Comparison of ENCODE assay signal across 33 cellular contexts in the genomic region with DNA sequence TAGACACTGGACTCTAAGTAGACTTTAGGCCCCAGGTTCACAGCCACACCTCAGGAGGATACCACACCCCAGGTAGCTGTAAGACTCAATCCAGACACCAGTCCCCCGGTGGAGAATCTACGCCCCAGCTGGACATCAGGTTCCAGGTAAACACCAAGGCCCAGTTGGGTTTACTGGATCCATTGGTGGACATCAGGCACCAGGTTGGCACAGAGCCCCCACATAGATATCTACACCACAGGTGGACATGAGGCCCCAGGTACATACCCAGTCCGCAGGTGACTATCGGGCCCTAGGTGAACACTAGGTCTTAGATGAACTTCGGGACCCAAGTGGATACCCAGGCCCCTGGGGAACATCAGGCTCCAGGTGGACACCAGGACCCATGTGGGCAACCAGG.
"Had no signal": no experiment of that assay in that cellular context is flagged by ENCODE, and none has a peak within 500 bp of the region (broad histone marks: within the 10 kb centered on the region; RNA-seq: fewer than 3 reads in every experiment).

No MANE protein-coding gene starts in this region.

- H3K4me3 ChIP-seq: left lung, lower lobe of right lung, neural progenitor cell, ovary, prostate gland, skin epidermis, suprapubic skin, thoracic aorta, tibial artery, upper lobe of right lung had no signal

- H2AFZ ChIP-seq: neural progenitor cell had no signal

- H3K27me3 ChIP-seq: left lung, neural progenitor cell, neutrophil, ovary, suprapubic skin, tibial artery, upper lobe of right lung had no signal

- DNase-seq: hippocampal formation; kidney; left colon; left lung; lower lobe of right lung; mammary epithelial cell; mesenchymal stem cell; naive B cell; natural killer cell; nephron progenitor cell; occipital lobe; ovary; retina; right cardiac atrium; stimulated activated CD4-positive, alpha-beta T cell treated with anti-CD3 and anti-CD28 coated beads, Interleukin-12 subunit alpha, Interleukin-12 subunit beta, amount 100 ng/mL, for 4 hours; stimulated activated CD4-positive, alpha-beta T cell treated with anti-CD3 and anti-CD28 coated beads, Interleukin-15, amount 100 ng/mL, for 24 hours; stimulated activated CD4-positive, alpha-beta T cell treated with anti-CD3 and anti-CD28 coated beads, Interleukin-2, amount 100 ng/mL, for 24 hours; stimulated activated CD4-positive, alpha-beta T cell treated with anti-CD3 and anti-CD28 coated beads, Interleukin-4, amount 100 ng/mL, for 1 hour; stimulated activated naive CD4-positive, alpha-beta T cell; tibial artery; trophoblast cell; upper lobe of right lung had no signal

- H3K36me3 Mint-ChIP-seq: mesothelial cell of epicardium; naive B cell; natural killer cell; neural progenitor cell; stimulated activated effector memory CD8-positive, alpha-beta T cell treated with anti-CD3 and anti-CD28 coated beads, Interleukin-12 subunit alpha, Interleukin-12 subunit beta, amount 100 ng/mL, for 72 hours had no signal

- H3K27ac Mint-ChIP-seq: mesothelial cell of epicardium; naive B cell; natural killer cell; nephron progenitor cell; neural progenitor cell; stimulated activated effector memory CD8-positive, alpha-beta T cell treated with anti-CD3 and anti-CD28 coated beads, Interleukin-12 subunit alpha, Interleukin-12 subunit beta, amount 100 ng/mL, for 72 hours; stimulated activated naive CD8-positive, alpha-beta T cell treated with anti-CD3 and anti-CD28 coated beads, Interleukin-15, Interleukin-2, amounts not matched to agents 100 ng/mL and 50 ng/mL, for 24 hours had no signal

- H3K4me3 Mint-ChIP-seq: mesothelial cell of epicardium; naive B cell; natural killer cell; nephron progenitor cell; neural progenitor cell; stimulated activated effector memory CD8-positive, alpha-beta T cell treated with anti-CD3 and anti-CD28 coated beads, Interleukin-12 subunit alpha, Interleukin-12 subunit beta, amount 100 ng/mL, for 72 hours; stimulated activated naive CD8-positive, alpha-beta T cell treated with anti-CD3 and anti-CD28 coated beads, Interleukin-15, Interleukin-2, amounts not matched to agents 100 ng/mL and 50 ng/mL, for 24 hours had no signal

- H3K36me3 ChIP-seq: left lung, lower lobe of right lung, neural progenitor cell, neutrophil, ovary, prostate gland, suprapubic skin, thoracic aorta, tibial artery, upper lobe of right lung had no signal

- ATAC-seq: left colon; left lung; lower lobe of right lung; natural killer cell; right cardiac atrium; sciatic nerve; stimulated activated effector memory CD8-positive, alpha-beta T cell treated with anti-CD3 and anti-CD28 coated beads, Interleukin-12 subunit alpha, Interleukin-12 subunit beta, amount 100 ng/mL, for 72 hours; upper lobe of right lung had no signal

- H3K9ac ChIP-seq: neural progenitor cell had no signal

- H3K4me1 ChIP-seq: left lung, lower lobe of right lung, neural progenitor cell, prostate gland, suprapubic skin, tibial artery, upper lobe of right lung had no signal

- H3K27ac ChIP-seq: left lung, lower lobe of right lung, neural progenitor cell, neutrophil, ovary, prostate gland, skin epidermis, suprapubic skin, thoracic aorta, tibial artery, upper lobe of right lung had no signal

- H3K9me3 ChIP-seq: left lung, lower lobe of right lung, neutrophil, ovary, prostate gland, suprapubic skin, thoracic aorta, tibial artery, upper lobe of right lung had no signal

- FAIRE-seq: kidney, urothelium cell line had no signal

- H3K9me3 Mint-ChIP-seq: mesothelial cell of epicardium; natural killer cell; neural progenitor cell; stimulated activated effector memory CD8-positive, alpha-beta T cell treated with anti-CD3 and anti-CD28 coated beads, Interleukin-12 subunit alpha, Interleukin-12 subunit beta, amount 100 ng/mL, for 72 hours; stimulated activated naive CD8-positive, alpha-beta T cell treated with anti-CD3 and anti-CD28 coated beads, Interleukin-15, Interleukin-2, amounts not matched to agents 100 ng/mL and 50 ng/mL, for 24 hours had no signal

- H3K4me1 Mint-ChIP-seq: mesothelial cell of epicardium; naive B cell; natural killer cell; nephron progenitor cell; neural progenitor cell; stimulated activated effector memory CD8-positive, alpha-beta T cell treated with anti-CD3 and anti-CD28 coated beads, Interleukin-12 subunit alpha, Interleukin-12 subunit beta, amount 100 ng/mL, for 72 hours had no signal

- H3K4me2 ChIP-seq: neural progenitor cell had no signal
